26 cellular contexts compared by ENCODE assay signal in genomic region chr16:82404586-82405315, GRCh38.
"Had no signal": no experiment of that assay in that cellular context is flagged by ENCODE, and none has a peak within 500 bp of the region (broad histone marks: within the 10 kb centered on the region; RNA-seq: fewer than 3 reads in every experiment).

No MANE protein-coding gene starts in this region.

- H3K27ac ChIP-seq: hepatocyte, left ventricle myocardium inferior, pancreas, prostate gland, sigmoid colon, spleen, suprapubic skin, tibial nerve, uterus had no signal

- H3K27ac Mint-ChIP-seq: memory B cell; naive thymus-derived CD4-positive, alpha-beta T cell; stimulated activated effector memory CD8-positive, alpha-beta T cell treated with anti-CD3 and anti-CD28 coated beads, Interleukin-12 subunit alpha, Interleukin-12 subunit beta, amount 100 ng/mL, for 72 hours; stimulated activated naive CD8-positive, alpha-beta T cell treated with anti-CD3 and anti-CD28 coated beads, Interleukin-15, Interleukin-2, amounts not matched to agents 100 ng/mL and 50 ng/mL, for 24 hours; type B pancreatic cell had no signal

- H3K4me3 ChIP-seq: hepatocyte, left ventricle myocardium inferior, mucosa of descending colon, pancreas, prostate gland, sigmoid colon, spleen, suprapubic skin, tibial nerve, uterus had no signal

- H3K36me3 ChIP-seq: left ventricle myocardium inferior, pancreas, prostate gland, sigmoid colon, spleen, suprapubic skin, tibial nerve, uterus had no signal

- H3K4me2 ChIP-seq: hepatocyte had no signal

- H3K9me3 Mint-ChIP-seq: nephron; neural crest cell; stimulated activated effector memory CD8-positive, alpha-beta T cell treated with anti-CD3 and anti-CD28 coated beads, Interleukin-12 subunit alpha, Interleukin-12 subunit beta, amount 100 ng/mL, for 72 hours; stimulated activated naive CD8-positive, alpha-beta T cell treated with anti-CD3 and anti-CD28 coated beads, Interleukin-15, Interleukin-2, amounts not matched to agents 100 ng/mL and 50 ng/mL, for 24 hours; type B pancreatic cell had no signal

- H3K4me3 Mint-ChIP-seq: memory B cell; naive thymus-derived CD4-positive, alpha-beta T cell; nephron; neural crest cell; stimulated activated effector memory CD8-positive, alpha-beta T cell treated with anti-CD3 and anti-CD28 coated beads, Interleukin-12 subunit alpha, Interleukin-12 subunit beta, amount 100 ng/mL, for 72 hours; stimulated activated naive CD8-positive, alpha-beta T cell treated with anti-CD3 and anti-CD28 coated beads, Interleukin-15, Interleukin-2, amounts not matched to agents 100 ng/mL and 50 ng/mL, for 24 hours; type B pancreatic cell had no signal

- DNase-seq: islet precursor cell; left ventricle myocardium inferior; midbrain; mucosa of descending colon; naive thymus-derived CD4-positive, alpha-beta T cell; nucleus accumbens; pancreas; posterior cingulate gyrus; retina; right cardiac atrium; sigmoid colon; small intestine; spleen; stimulated activated CD4-positive, alpha-beta T cell treated with anti-CD3 and anti-CD28 coated beads, Interleukin-4, amount 100 ng/mL, for 24 hours; stimulated activated naive CD4-positive, alpha-beta T cell; uterus had no signal

- H3K4me1 ChIP-seq: left ventricle myocardium inferior, pancreas, prostate gland, sigmoid colon, spleen, suprapubic skin, tibial nerve, uterus had no signal

- H3K9me3 ChIP-seq: left ventricle myocardium inferior, mucosa of descending colon, pancreas, prostate gland, sigmoid colon, spleen, suprapubic skin, tibial nerve, uterus had no signal

- FAIRE-seq: pancreas, small intestine had no signal

- ATAC-seq: mucosa of descending colon; naive thymus-derived CD4-positive, alpha-beta T cell; pancreas; right cardiac atrium had no signal

- H3K36me3 Mint-ChIP-seq: memory B cell; naive thymus-derived CD4-positive, alpha-beta T cell; stimulated activated effector memory CD8-positive, alpha-beta T cell treated with anti-CD3 and anti-CD28 coated beads, Interleukin-12 subunit alpha, Interleukin-12 subunit beta, amount 100 ng/mL, for 72 hours; type B pancreatic cell had no signal

- H2AFZ ChIP-seq: hepatocyte had no signal

- H3K79me2 ChIP-seq: hepatocyte had no signal

- H3K27me3 ChIP-seq: hepatocyte, pancreas, sigmoid colon, suprapubic skin, tibial nerve, uterus had no signal

- H3K4me1 Mint-ChIP-seq: memory B cell; naive thymus-derived CD4-positive, alpha-beta T cell had no signal
